Comparison of ENCODE assay signal across 11 cellular contexts in the genomic region with DNA sequence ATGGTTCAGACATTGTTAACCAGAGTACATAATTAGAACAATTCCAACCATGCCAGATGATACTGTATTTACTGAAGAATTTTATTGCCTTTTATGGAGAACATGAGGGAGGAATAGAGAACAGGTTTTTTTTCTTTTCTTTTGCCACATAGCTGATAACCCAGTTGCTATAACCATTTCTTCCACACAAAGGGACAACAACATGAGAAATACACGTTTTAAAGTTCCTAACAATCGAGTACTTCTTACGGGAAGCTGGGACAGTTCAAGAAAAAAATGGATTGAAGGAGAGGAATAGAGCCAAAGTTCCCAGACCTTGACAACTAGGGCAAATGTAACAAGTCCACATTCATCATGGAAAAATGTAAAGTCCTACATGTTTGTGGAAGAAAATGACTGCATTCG.
DNase-seq lines count a peak whose midpoint lies in the region; ATAC-seq, FAIRE-seq and TF ChIP-seq lines count a peak whose summit lies in the region.
"Had no signal": no experiment of that assay in that cellular context is flagged by ENCODE, and none has a peak within 500 bp of the region (broad histone marks: within the 10 kb centered on the region; RNA-seq: fewer than 3 reads in every experiment).

No MANE protein-coding gene starts in this region.

- no peak overlapping the region for H4K12ac ChIP-seq in trophoblast cell (ENCODE audit: low read depth, low read length)

- no peak overlapping the region for H3K18ac ChIP-seq in trophoblast cell (ENCODE audit: low read length)

- no peak for TF ChIP-seq POLR2A in Peyer's patch (IDR thresholded peaks at IDR 0.05)

- H3K27ac ChIP-seq in Peyer's patch (peak overlapping the region; percentile 6 to 86 (median 61)), trophoblast cell (ENCODE audit: low read depth, low read length) (peak overlapping the region; percentile 21)

- no peak overlapping the region for H3K9ac ChIP-seq in trophoblast cell (ENCODE audit: low read length)

- no peak overlapping the region for H3K4me2 ChIP-seq in trophoblast cell (ENCODE audit: low read length)

- ATAC-seq in GM18498 (IDR thresholded peaks at IDR 0.05; ENCODE audit: unreplicated experiment), result no peak

- H3K27me3 ChIP-seq in Peyer's patch (no peaks in the 10 kb centered on the region), trophoblast cell (ENCODE audit: insufficient read depth, low read length) (no peaks in the 10 kb centered on the region)

- H4K91ac ChIP-seq in trophoblast cell (ENCODE audit: low read depth, low read length), result no peak overlapping the region

- H2BK5ac ChIP-seq in trophoblast cell (ENCODE audit: low read depth, low read length, poor library complexity), result no peak overlapping the region

- TF ChIP-seq CTCF in AG04449 (IDR thresholded peaks at IDR 0.05; ENCODE audit: insufficient read depth, low read length, missing control alignments) (no peak), Peyer's patch (IDR thresholded peaks at IDR 0.05) (no peak), fibroblast of mammary gland (conservative IDR thresholded peaks at IDR 0.05; ENCODE audit: control insufficient read depth, insufficient read depth, low read depth, low read length) (no peak)

- no peak overlapping the region for H2AFZ ChIP-seq in trophoblast cell (ENCODE audit: insufficient read depth, low read length, poor library complexity)

- no CpG with 5 or more reads among the region's 4 CpGs for WGBS in trophoblast cell (ENCODE audit: extremely low coverage, insufficient coverage, insufficient read length)

- H2BK120ac ChIP-seq in trophoblast cell (ENCODE audit: insufficient read depth, low read length, poor library complexity), result no peak overlapping the region

- no peak overlapping the region for H4K8ac ChIP-seq in trophoblast cell (ENCODE audit: low read depth, low read length)

- no peak for FAIRE-seq in HTR-8/SVneo (lab: Jason Lieb, UNC)

- H2BK12ac ChIP-seq in trophoblast cell (ENCODE audit: low read length), result peak overlapping the region; percentile 50

- POLR2A ChIA-PET in AG04449 (lab: Yijun Ruan, JAX), result interaction anchor here (1.5 kb wide), 1 partner anchor 210 kb away, joined by 3 read pairs; no protein-coding TSS in a partner anchor

- no peak overlapping the region for H3K23ac ChIP-seq in trophoblast cell (ENCODE audit: low read length)

- H3K4me1 ChIP-seq in Peyer's patch (peaks cover 0 to 30% (median 12%) of the 10 kb centered on the region in 4 donors), trophoblast cell (ENCODE audit: control insufficient read depth in 1 of 2, insufficient read depth in 2 of 2, low read length in 2 of 2) (peaks cover 2 to 7% of the 10 kb centered on the region in 2 experiments)

- H3K4me3 ChIP-seq in AG04449 (ENCODE audit: low read depth, low read length) (no peak overlapping the region), Peyer's patch (no peak overlapping the region), fibroblast of mammary gland (ENCODE audit: control insufficient read depth, low read depth, low read length) (no peak overlapping the region), trophoblast cell (ENCODE audit: low read depth, low read length) (no peak overlapping the region)

- no peak overlapping the region for H3K14ac ChIP-seq in trophoblast cell (ENCODE audit: low read length)

- CTCF ChIA-PET in AG04449 (lab: Yijun Ruan, JAX), result interaction anchor here (1.0 to 2.9 kb wide), 8 partner anchors 10 to 227 kb away, joined by 3 to 14 read pairs (median 5); no protein-coding TSS in a partner anchor

- peaks cover 9% of the 10 kb centered on the region for H3K79me1 ChIP-seq in trophoblast cell (ENCODE audit: low read length)

- no peaks in the 10 kb centered on the region for H3K79me2 ChIP-seq in trophoblast cell (ENCODE audit: control insufficient read depth, insufficient read depth, low read length, poor library complexity)

- no peak overlapping the region for H3K4ac ChIP-seq in trophoblast cell (ENCODE audit: low read depth, low read length)

- H3K9me3 ChIP-seq in Peyer's patch (no peaks in the 10 kb centered on the region), trophoblast cell (ENCODE audit: insufficient read depth, low read depth, low read length) (no peaks in the 10 kb centered on the region)

- no peak overlapping the region for H2AK5ac ChIP-seq in trophoblast cell (ENCODE audit: low read length)

- DNase-seq in AG04449 (ENCODE audit: low read depth, low spot score) (peak; percentile 63), Peyer's patch (no peak), fibroblast of mammary gland (ENCODE audit: low read depth) (peak; percentile 83), trophoblast cell (peak; percentile 42 to 87), DMS53 (lab: John Stamatoyannopoulos, UW) (no peak), HTR-8/SVneo (ENCODE audit: insufficient read length, low spot score) (no peak), DMS153 (lab: John Stamatoyannopoulos, UW) (no peak)
- DNase-seq: activated naive CD8-positive, alpha-beta T cell treated with anti-CD3 and anti-CD28 coated beads for 36 hours; CD4-positive, CD25-positive, alpha-beta regulatory T cell; H9 had no signal

- H3K36me3 ChIP-seq in Peyer's patch, result no peaks in the 10 kb centered on the region
- H3K36me3 ChIP-seq in trophoblast cell (ENCODE audit: control insufficient read depth in 1 of 2, insufficient read depth in 2 of 2, low read length in 2 of 2), result no peaks in the 10 kb centered on the region

Comparison
In these comparisons a context has a peak if more than half of its experiments do, and no peak if none do; other contexts are left out.
1. DNase-seq: peak in AG04449 (single experiment), fibroblast of mammary gland (single experiment) and trophoblast cell (2 of 2); none in Peyer's patch (0 of 3), DMS53 (single experiment), HTR-8/SVneo (single experiment) and DMS153 (single experiment).